ENCODE assay signal across 1 cellular context in genomic region chr5:171697591-171698102, GRCh38.
TF ChIP-seq lines count a peak whose summit lies in the region.

No MANE protein-coding gene starts in this region.

TF ChIP-seq in H1, 55 proteins besides CTCF, POLR2A, EP300 and RAD21:
- TF ChIP-seq RXRA (IDR thresholded peaks at IDR 0.05; ENCODE audit: insufficient read depth, low read depth, low read length): no peak
- TF ChIP-seq CBX8 (IDR thresholded peaks at IDR 0.05; ENCODE audit: borderline replicate concordance, low read depth, low read length): no peak
